In genomic region chr13:32165791-32166190, GRCh38 we compare ENCODE assay signal across 15 cellular contexts.
A peak's percentile ranks its signal among the peaks of the same experiment; 100 is the strongest.
DNase-seq lines count a peak whose midpoint lies in the region; ATAC-seq and TF ChIP-seq lines count a peak whose summit lies in the region.
"Had no signal": no experiment of that assay in that cellular context is flagged by ENCODE, and none has a peak within 500 bp of the region (broad histone marks: within the 10 kb centered on the region; RNA-seq: fewer than 3 reads in every experiment).

No MANE protein-coding gene starts in this region.

- H3K27me3 Mint-ChIP-seq in GM23338 (ENCODE audit: insufficient read depth, low read depth, poor library complexity) = peaks cover 3% of the 10 kb centered on the region
- H3K27me3 Mint-ChIP-seq: CD4-positive, CD25-positive, alpha-beta regulatory T cell; stimulated activated naive CD8-positive, alpha-beta T cell treated with anti-CD3 and anti-CD28 coated beads, Interleukin-15, Interleukin-2, amounts not matched to agents 100 ng/mL and 50 ng/mL, for 24 hours had no signal

- no peak overlapping the region for H3K27ac ChIP-seq in GM23338 (ENCODE audit: low read depth)
- peak overlapping the region; percentile 28 for H3K27ac ChIP-seq in WERI-Rb-1
- H3K27ac ChIP-seq in aorta (ENCODE audit: low read depth in 1 of 2, low read length in 2 of 2) = peak overlapping the region in 1 of 2 donors; percentile 32
- H3K27ac ChIP-seq: neural progenitor cell had no signal

- H3K4me3 ChIP-seq in GM23338 = no peak overlapping the region
- H3K4me3 ChIP-seq in WERI-Rb-1 (ENCODE audit: low read depth, low read length) = no peak overlapping the region
- no peak overlapping the region for H3K4me3 ChIP-seq in aorta (ENCODE audit: low read length in 2 of 2)
- H3K4me3 ChIP-seq: neural progenitor cell had no signal

- 0 out of 2 replicates have a peak overlapping the region, but pooled peaks have one; percentile 19 for H3K27ac Mint-ChIP-seq in GM23338
- H3K27ac Mint-ChIP-seq: CD4-positive, CD25-positive, alpha-beta regulatory T cell; neural progenitor cell; stimulated activated naive CD8-positive, alpha-beta T cell treated with anti-CD3 and anti-CD28 coated beads, Interleukin-15, Interleukin-2, amounts not matched to agents 100 ng/mL and 50 ng/mL, for 24 hours; WTC11 had no signal

- no peaks in the 10 kb centered on the region for H4K20me1 ChIP-seq in GM23338 (replicated peaks; ENCODE audit: insufficient read depth)

- no peaks in the 10 kb centered on the region for H3K36me3 Mint-ChIP-seq in GM23338 (ENCODE audit: low read depth)
- H3K36me3 Mint-ChIP-seq: neural progenitor cell, WTC11 had no signal

- no peak overlapping the region for H2AFZ ChIP-seq in GM23338
- H2AFZ ChIP-seq: neural progenitor cell had no signal

- H3K4me1 Mint-ChIP-seq in GM23338 = no peaks in the 10 kb centered on the region
- H3K4me1 Mint-ChIP-seq: CD4-positive, CD25-positive, alpha-beta regulatory T cell; WTC11 had no signal

- no peaks in the 10 kb centered on the region for H3K4me1 ChIP-seq in GM23338 (ENCODE audit: insufficient read depth)
- H3K4me1 ChIP-seq in aorta (ENCODE audit: control insufficient read depth in 1 of 2, insufficient read depth in 2 of 2, low read length in 2 of 2) = peaks cover 0 to 5% of the 10 kb centered on the region in 2 donors

- H3K9me2 ChIP-seq in GM23338 (ENCODE audit: insufficient read depth) = peaks cover 7% of the 10 kb centered on the region; the same call in 1 of the 2 replicates

- H3K4me2 ChIP-seq in GM23338 = no peak overlapping the region
- H3K4me2 ChIP-seq: neural progenitor cell had no signal

- ATAC-seq in GM23338 (no peak), Right ventricle myocardium superior (ENCODE audit: poor library complexity) (peak; percentile 78), aorta (ENCODE audit: low FRiP score) (no peak)
- ATAC-seq: activated T-cell treated with anti-CD3 and anti-CD28 coated beads, Interleukin-2, amount 50 U/mL, for 4 hours; WTC11 had no signal

- WGBS in aorta, 2 donors = 25% methylated on average over 5 of the region's 5 CpGs

- no peaks in the 10 kb centered on the region for H3F3A ChIP-seq in GM23338 (replicated peaks; ENCODE audit: low read depth)

- no peaks in the 10 kb centered on the region for H3K36me3 ChIP-seq in GM23338 (ENCODE audit: insufficient read depth)
- H3K36me3 ChIP-seq in WERI-Rb-1 = peaks cover 17% of the 10 kb centered on the region
- no peaks in the 10 kb centered on the region for H3K36me3 ChIP-seq in aorta (ENCODE audit: control insufficient read depth in 1 of 2, insufficient read depth in 2 of 2, low read length in 1 of 2)
- H3K36me3 ChIP-seq: neural progenitor cell had no signal

- H3K27me3 ChIP-seq in GM23338 (ENCODE audit: insufficient read depth) (no peaks in the 10 kb centered on the region), WERI-Rb-1 (ENCODE audit: insufficient read depth, low read depth, severe bottlenecking) (no peaks in the 10 kb centered on the region), aorta (ENCODE audit: control insufficient read depth in 1 of 2, insufficient read depth in 2 of 2, low read length in 1 of 2) (no peaks in the 10 kb centered on the region)
- H3K27me3 ChIP-seq: neural progenitor cell had no signal

- DNase-seq in GM23338 (ENCODE audit: low spot score) (no peak), WERI-Rb-1 (no peak), Right ventricle myocardium superior (peak; percentile 71), posterior cingulate gyrus (peak in 8 of 10 donors; percentile 7 to 96 (median 46)), AG08396 (ENCODE audit: low spot score) (no peak), aorta (no peak)
- no peak for DNase-seq in stimulated activated CD4-positive, alpha-beta T cell treated with anti-CD3 and anti-CD28 coated beads, Interleukin-4, amount 100 ng/mL, for 4 hours
- no peak for DNase-seq in activated CD4-positive, alpha-beta T cell treated with anti-CD3 and anti-CD28 coated beads for 1 hour
- DNase-seq: activated T-cell treated with anti-CD3 and anti-CD28 coated beads, Interleukin-2, amount 50 U/mL, for 4 hours; CD4-positive, CD25-positive, alpha-beta regulatory T cell; NCI-H1092 treated with DMSO at 0.1 percent for 48 hours; NCI-H69 had no signal

- no peaks in the 10 kb centered on the region for H3K9me3 Mint-ChIP-seq in GM23338
- H3K9me3 Mint-ChIP-seq: activated T-cell treated with anti-CD3 and anti-CD28 coated beads, Interleukin-2, amount 50 U/mL, for 4 hours; neural progenitor cell; stimulated activated naive CD8-positive, alpha-beta T cell treated with anti-CD3 and anti-CD28 coated beads, Interleukin-15, Interleukin-2, amounts not matched to agents 100 ng/mL and 50 ng/mL, for 24 hours had no signal

- H3K9me3 ChIP-seq in WERI-Rb-1 (ENCODE audit: severe bottlenecking) (peaks cover 4% of the 10 kb centered on the region), aorta (ENCODE audit: control insufficient read depth, low read length) (no peaks in the 10 kb centered on the region)

- intact Hi-C loops in Right ventricle myocardium superior (cut with DNase I) (no loop called here), posterior cingulate gyrus (cut with DNase I) (no loop called here), aorta (cut with DNase I) (no loop called here)

- H3K4me3 Mint-ChIP-seq in GM23338 = no peak overlapping the region
- H3K4me3 Mint-ChIP-seq: activated T-cell treated with anti-CD3 and anti-CD28 coated beads, Interleukin-2, amount 50 U/mL, for 4 hours; CD4-positive, CD25-positive, alpha-beta regulatory T cell; neural progenitor cell; stimulated activated naive CD8-positive, alpha-beta T cell treated with anti-CD3 and anti-CD28 coated beads, Interleukin-15, Interleukin-2, amounts not matched to agents 100 ng/mL and 50 ng/mL, for 24 hours; WTC11 had no signal

- H3K79me2 ChIP-seq in GM23338 (replicated peaks; ENCODE audit: insufficient read depth) = no peaks in the 10 kb centered on the region

- TF ChIP-seq CTCF in GM23338 (conservative IDR thresholded peaks at IDR 0.05; ENCODE audit: low read depth in 2 of 2) = no peak
- no peak for TF ChIP-seq CTCF in WERI-Rb-1 (IDR thresholded peaks at IDR 0.05; ENCODE audit: low read depth, low read length)

TF ChIP-seq in GM23338, 12 proteins besides CTCF, POLR2A, EP300 and RAD21 (continues in another document):
- no peak for TF ChIP-seq JUNB (IDR thresholded peaks at IDR 0.05; ENCODE audit: unreplicated experiment)
- no peak for TF ChIP-seq NANOG (IDR thresholded peaks at IDR 0.05; ENCODE audit: borderline replicate concordance)
- TF ChIP-seq REST (IDR thresholded peaks at IDR 0.05; ENCODE audit: unreplicated experiment) = no peak
- TF ChIP-seq EZH2phosphoT487 (IDR thresholded peaks at IDR 0.05; ENCODE audit: unreplicated experiment) = no peak
- TF ChIP-seq ETS1 (IDR thresholded peaks at IDR 0.05) = no peak
- no peak for TF ChIP-seq CREB1 (CRISPR knock-in tag; IDR thresholded peaks at IDR 0.05; ENCODE audit: low read depth)

Comparison
In these comparisons a context has a peak if more than half of its experiments do, and no peak if none do; other contexts are left out.
1. DNase-seq: peak in Right ventricle myocardium superior (single experiment) and posterior cingulate gyrus (8 of 10); none in GM23338 (single experiment), WERI-Rb-1 (single experiment), AG08396 (single experiment), aorta (0 of 2), stimulated activated CD4-positive, alpha-beta T cell treated with anti-CD3 and anti-CD28 coated beads, Interleukin-4, amount 100 ng/mL, for 4 hours (0 of 2) and activated CD4-positive, alpha-beta T cell treated with anti-CD3 and anti-CD28 coated beads for 1 hour (single experiment).